In genomic region chr15:79875213-79875612, GRCh38 we compare ENCODE assay signal across 17 cellular contexts. TPM values are rescaled to one million over a fixed set of nuclear protein-coding genes. Genes with fewer than 3 reads are reported as not detected.
DNase-seq lines count a peak whose midpoint lies in the region; ATAC-seq and TF ChIP-seq lines count a peak whose summit lies in the region.
"Had no signal": no experiment of that assay in that cellular context is flagged by ENCODE, and none has a peak within 500 bp of the region (broad histone marks: within the 10 kb centered on the region; RNA-seq: fewer than 3 reads in every experiment).

No MANE protein-coding gene starts in this region.

- TF ChIP-seq CTCF in endodermal cell (conservative IDR thresholded peaks at IDR 0.05) = no peak

- peaks cover 9 to 16% of the 10 kb centered on the region in 2 donors for H3K9me3 Mint-ChIP-seq in activated T-cell treated with anti-CD3 and anti-CD28 coated beads, Interleukin-2, amount 50 U/mL, for 72 hours
- H3K9me3 Mint-ChIP-seq in activated T-cell treated with anti-CD3 and anti-CD28 coated beads, Interleukin-2, amount 50 U/mL, for 4 hours = peaks cover 41% of the 10 kb centered on the region
- peaks cover 81% of the 10 kb centered on the region for H3K9me3 Mint-ChIP-seq in endodermal cell
- H3K9me3 Mint-ChIP-seq in naive thymus-derived CD8-positive, alpha-beta T cell = peaks cover 0 to 69% (median 37%) of the 10 kb centered on the region in 9 donors

- no peak overlapping the region for H3K27ac ChIP-seq in endodermal cell (ENCODE audit: low read depth, low read length)
- H3K27ac ChIP-seq: BLaER1 treated with 17β-estradiol and CSF1 and Interleukin-3, amounts not matched to agents 10 nM and 100 nM had no signal

- no peak overlapping the region for H3K4me3 Mint-ChIP-seq in activated T-cell treated with anti-CD3 and anti-CD28 coated beads, Interleukin-2, amount 50 U/mL, for 72 hours
- no peak overlapping the region for H3K4me3 Mint-ChIP-seq in activated T-cell treated with anti-CD3 and anti-CD28 coated beads, Interleukin-2, amount 50 U/mL, for 4 hours
- no peak overlapping the region for H3K4me3 Mint-ChIP-seq in endodermal cell
- no peak overlapping the region for H3K4me3 Mint-ChIP-seq in naive thymus-derived CD8-positive, alpha-beta T cell
- H3K4me3 Mint-ChIP-seq: B cell had no signal

- no peak overlapping the region for H3K9ac ChIP-seq in endodermal cell (ENCODE audit: extremely low read depth, low read length, poor library complexity, severe bottlenecking)
- H3K9ac ChIP-seq: BLaER1 treated with 17β-estradiol and CSF1 and Interleukin-3, amounts not matched to agents 10 nM and 100 nM had no signal

- H3K9me3 ChIP-seq in endodermal cell (ENCODE audit: control insufficient read depth, low read length) = peaks cover 91% of the 10 kb centered on the region

- POLR2A ChIA-PET in naive thymus-derived CD8-positive, alpha-beta T cell (lab: Charles Lee) = interaction anchor here (0.5 to 2.7 kb wide), 2 partner anchors 23 to 48 kb away, joined by 3 to 8 read pairs; no protein-coding TSS in a partner anchor

- peak overlapping the region; percentile 23 for H3K27ac Mint-ChIP-seq in activated T-cell treated with anti-CD3 and anti-CD28 coated beads, Interleukin-2, amount 50 U/mL, for 72 hours
- H3K27ac Mint-ChIP-seq in endodermal cell = no peak overlapping the region
- no peak overlapping the region for H3K27ac Mint-ChIP-seq in naive thymus-derived CD8-positive, alpha-beta T cell
- H3K27ac Mint-ChIP-seq: B cell; CD4-positive, CD25-positive, alpha-beta regulatory T cell had no signal

- ATAC-seq in activated T-cell treated with anti-CD3 and anti-CD28 coated beads, Interleukin-2, amount 50 U/mL, for 72 hours (replicated peaks in 1 of 2) = no peak
- no peak for ATAC-seq in activated T-cell treated with anti-CD3 and anti-CD28 coated beads, Interleukin-2, amount 50 U/mL, for 4 hours
- no peak for ATAC-seq in naive thymus-derived CD8-positive, alpha-beta T cell
- no peak for ATAC-seq in GM18909 (IDR thresholded peaks at IDR 0.05; ENCODE audit: poor library complexity, unreplicated experiment)

- no peaks in the 10 kb centered on the region for H3K27me3 ChIP-seq in endodermal cell (ENCODE audit: control insufficient read depth, insufficient read depth, low read length, poor library complexity, severe bottlenecking)
- H3K27me3 ChIP-seq: BLaER1 treated with 17β-estradiol and CSF1 and Interleukin-3, amounts not matched to agents 10 nM and 100 nM had no signal

- H3K36me3 Mint-ChIP-seq in activated T-cell treated with anti-CD3 and anti-CD28 coated beads, Interleukin-2, amount 50 U/mL, for 72 hours (ENCODE audit: insufficient read depth in 2 of 2) = peaks cover 39 to 76% of the 10 kb centered on the region in 2 donors
- peaks cover 78% of the 10 kb centered on the region for H3K36me3 Mint-ChIP-seq in activated T-cell treated with anti-CD3 and anti-CD28 coated beads, Interleukin-2, amount 50 U/mL, for 4 hours (ENCODE audit: insufficient read depth)
- peaks cover 90% of the 10 kb centered on the region for H3K36me3 Mint-ChIP-seq in endodermal cell (ENCODE audit: low read depth)
- H3K36me3 Mint-ChIP-seq in naive thymus-derived CD8-positive, alpha-beta T cell = peaks cover 68 to 92% (median 84%) of the 10 kb centered on the region in 3 donors

- peak overlapping the region; percentile 20 for H3K4me3 ChIP-seq in endodermal cell (ENCODE audit: low read length)
- H3K4me3 ChIP-seq: BLaER1 treated with 17β-estradiol and CSF1 and Interleukin-3, amounts not matched to agents 10 nM and 100 nM had no signal

- 93 to 96% methylated on average over 4 to 5 of the region's 5 CpGs for WGBS in endodermal cell (ENCODE audit: insufficient coverage in 1 of 2, insufficient read length in 1 of 2), 2 experiments

- H3K4me1 Mint-ChIP-seq in activated T-cell treated with anti-CD3 and anti-CD28 coated beads, Interleukin-2, amount 50 U/mL, for 72 hours (ENCODE audit: low read depth) = peaks cover 25% of the 10 kb centered on the region
- H3K4me1 Mint-ChIP-seq in activated T-cell treated with anti-CD3 and anti-CD28 coated beads, Interleukin-2, amount 50 U/mL, for 4 hours (ENCODE audit: low read depth) = peaks cover 20% of the 10 kb centered on the region
- H3K4me1 Mint-ChIP-seq in endodermal cell = no peaks in the 10 kb centered on the region
- H3K4me1 Mint-ChIP-seq in naive thymus-derived CD8-positive, alpha-beta T cell = peaks cover 9 to 22% (median 15%) of the 10 kb centered on the region in 4 donors

- no peaks in the 10 kb centered on the region for H3K27me3 Mint-ChIP-seq in activated T-cell treated with anti-CD3 and anti-CD28 coated beads, Interleukin-2, amount 50 U/mL, for 72 hours (ENCODE audit: low read depth)
- no peaks in the 10 kb centered on the region for H3K27me3 Mint-ChIP-seq in activated T-cell treated with anti-CD3 and anti-CD28 coated beads, Interleukin-2, amount 50 U/mL, for 4 hours (ENCODE audit: low read depth)
- H3K27me3 Mint-ChIP-seq in endodermal cell (ENCODE audit: insufficient read depth) = no peaks in the 10 kb centered on the region
- no peaks in the 10 kb centered on the region for H3K27me3 Mint-ChIP-seq in naive thymus-derived CD8-positive, alpha-beta T cell
- H3K27me3 Mint-ChIP-seq: B cell; CD4-positive, CD25-positive, alpha-beta regulatory T cell had no signal

- H3K4me1 ChIP-seq in endodermal cell (ENCODE audit: control insufficient read depth, insufficient read depth, low read length) = no peaks in the 10 kb centered on the region
- H3K4me1 ChIP-seq: Caco-2 had no signal

- H3K36me3 ChIP-seq in endodermal cell (ENCODE audit: control insufficient read depth, insufficient read depth, low read length) = peaks cover 92% of the 10 kb centered on the region

- DNase-seq in activated T-cell treated with anti-CD3 and anti-CD28 coated beads, Interleukin-2, amount 50 U/mL, for 72 hours = no peak
- DNase-seq in activated T-cell treated with anti-CD3 and anti-CD28 coated beads, Interleukin-2, amount 50 U/mL, for 4 hours = no peak
- DNase-seq in LHCN-M2 (ENCODE audit: low read depth) (peak; percentile 3), endodermal cell (no peak), anterior cingulate cortex (lab: John Stamatoyannopoulos, UW) (no peak)
- DNase-seq in naive thymus-derived CD8-positive, alpha-beta T cell = no peak
- DNase-seq: 8988T; Caco-2; CD4-positive, CD25-positive, alpha-beta regulatory T cell; DMS153; DMS79; GDM1; GOT3; H7 had no signal

RNA-seq across cellular contexts. Expression of gene MTHFS, which starts 21.6 kb away (rescaled TPM):
- 10 to 100 TPM; 32.5 to 38.1 TPM for total RNA-seq in activated T-cell treated with anti-CD3 and anti-CD28 coated beads, Interleukin-2, amount 50 U/mL, for 72 hours
- total RNA-seq in activated T-cell treated with anti-CD3 and anti-CD28 coated beads, Interleukin-2, amount 50 U/mL, for 4 hours = 10 to 100 TPM; 30.5 to 34.8 (median 33.1) TPM
- 20.5 and 24.5 TPM in 2 replicates for total RNA-seq in LHCN-M2 (2014; rRNA removed)
- 26.5 TPM for polyA plus RNA-seq in LHCN-M2 (2012)
- 10 to 100 TPM; 28.2 to 33.6 TPM for total RNA-seq in endodermal cell
- polyA plus RNA-seq in endodermal cell (2013, experiment 1 of 2) = 21.2 TPM
- 19.2 TPM for polyA plus RNA-seq in endodermal cell (2013, experiment 2 of 2)
- total RNA-seq in naive thymus-derived CD8-positive, alpha-beta T cell = 10 to 100 TPM; 31.0 to 33.6 TPM
- 100 to 1,000 TPM in 1 of 3 donors, 10 to 100 TPM in 2; 82.6 to 106 (median 85.4) TPM for polyA plus RNA-seq in naive thymus-derived CD8-positive, alpha-beta T cell
